ENCODE assay signal across 11 cellular contexts in the genomic region with DNA sequence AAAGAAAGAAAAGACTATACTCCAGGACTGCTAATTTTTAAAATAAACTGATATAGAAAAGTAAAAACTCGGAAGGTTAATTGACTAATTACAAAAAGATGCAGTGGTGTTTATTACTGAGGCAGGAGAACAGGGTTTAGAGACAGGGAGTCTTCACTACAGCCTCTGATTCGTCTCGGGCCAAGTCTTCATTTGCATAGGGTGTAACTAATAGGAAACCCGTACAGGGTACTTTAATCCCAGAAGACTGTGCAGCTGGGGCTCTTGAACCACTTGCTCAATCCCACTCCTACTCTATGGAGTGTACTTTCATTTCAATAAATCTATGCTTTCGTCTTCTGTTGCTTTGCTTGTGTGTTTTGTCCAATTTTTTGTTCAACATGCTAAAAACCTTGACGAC. TPM values are rescaled to one million over a fixed set of nuclear protein-coding genes. Genes with fewer than 3 reads are reported as not detected.
DNase-seq lines count a peak whose midpoint lies in the region; ATAC-seq and TF ChIP-seq lines count a peak whose summit lies in the region.
"Had no signal": no experiment of that assay in that cellular context is flagged by ENCODE, and none has a peak within 500 bp of the region (broad histone marks: within the 10 kb centered on the region; RNA-seq: fewer than 3 reads in every experiment).

No MANE protein-coding gene starts in this region.

- no peaks in the 10 kb centered on the region for H3K9me3 ChIP-seq in T-helper 17 cell (ENCODE audit: control insufficient read depth, low read length, poor library complexity, severe bottlenecking)
- no peaks in the 10 kb centered on the region for H3K9me3 ChIP-seq in cardiac muscle cell (ENCODE audit: low read depth)
- no peaks in the 10 kb centered on the region for H3K9me3 ChIP-seq in skeletal muscle satellite cell (replicated peaks; ENCODE audit: low read length)

- peak; percentile 22 for DNase-seq in NCI-H2171 treated with DMSO at 0.1 percent for 48 hours (lab: John Stamatoyannopoulos, UW)
- no peak for DNase-seq in NCI-H2171 (lab: John Stamatoyannopoulos, UW)
- DNase-seq in T-helper 17 cell: no peak
- DNase-seq in cardiac muscle cell (ENCODE audit: low read depth in 1 of 2, low spot score in 1 of 2): peak; percentile 22 to 32
- DNase-seq in NK-92 (lab: John Stamatoyannopoulos, UW; ENCODE audit: unreplicated experiment): no peak
- no peak for DNase-seq in GM20000 (ENCODE audit: low spot score)
- DNase-seq: effector memory CD8-positive, alpha-beta T cell; NCI-H1417 treated with DMSO at 0.1 percent for 48 hours had no signal

- peak overlapping the region; percentile 67 for H3K4me2 ChIP-seq in skeletal muscle satellite cell (ENCODE audit: low read length)

- peaks cover 2% of the 10 kb centered on the region for H3K36me3 Mint-ChIP-seq in T-helper 17 cell (ENCODE audit: low read depth)

- peaks cover 3% of the 10 kb centered on the region for H3K4me1 ChIP-seq in cardiac muscle cell (ENCODE audit: low read depth)
- peaks cover 3% of the 10 kb centered on the region for H3K4me1 ChIP-seq in skeletal muscle satellite cell (ENCODE audit: control insufficient read depth, insufficient read depth, low read length)
- H3K4me1 ChIP-seq: parathyroid adenoma had no signal

- no peak overlapping the region for H3K27ac ChIP-seq in cardiac muscle cell
- H3K27ac ChIP-seq: parathyroid adenoma had no signal

- H3K27me3 Mint-ChIP-seq in T-helper 17 cell: no peaks in the 10 kb centered on the region
- H3K27me3 Mint-ChIP-seq: effector memory CD8-positive, alpha-beta T cell had no signal

- H3K4me3 ChIP-seq in cardiac muscle cell (no peak overlapping the region), skeletal muscle satellite cell (ENCODE audit: low read length) (peak overlapping the region; percentile 20)

- H3K9ac ChIP-seq in skeletal muscle satellite cell (ENCODE audit: low read depth, low read length): peak overlapping the region; percentile 45
- H3K9ac ChIP-seq: parathyroid adenoma had no signal

- no peak for ATAC-seq in T-helper 17 cell
- no peak for ATAC-seq in HG02642 (IDR thresholded peaks at IDR 0.05; ENCODE audit: poor library complexity, unreplicated experiment)
- ATAC-seq: effector memory CD8-positive, alpha-beta T cell had no signal

- H3K27me3 ChIP-seq in cardiac muscle cell (no peaks in the 10 kb centered on the region), skeletal muscle satellite cell (ENCODE audit: control insufficient read depth, insufficient read depth, low read length) (no peaks in the 10 kb centered on the region)

- TF ChIP-seq CTCF in cardiac muscle cell (IDR thresholded peaks at IDR 0.05; ENCODE audit: low read depth, low read length) (no peak), GM20000 (IDR thresholded peaks at IDR 0.05; ENCODE audit: extremely low read depth, missing control alignments) (no peak)

- H3K4me3 Mint-ChIP-seq in T-helper 17 cell: peak overlapping the region; percentile 31

- H3K27ac Mint-ChIP-seq in T-helper 17 cell: peak overlapping the region; percentile 68
- H3K27ac Mint-ChIP-seq: effector memory CD8-positive, alpha-beta T cell had no signal

- H3K36me3 ChIP-seq in cardiac muscle cell (peaks cover 25% of the 10 kb centered on the region), skeletal muscle satellite cell (ENCODE audit: insufficient read depth, low read length) (peaks cover 43% of the 10 kb centered on the region)

- peaks cover 9% of the 10 kb centered on the region for H3K4me1 Mint-ChIP-seq in T-helper 17 cell

RNA-seq across cellular contexts. Expression of a gene that starts 8.2 kb away (rescaled TPM):
- 10 to 100 TPM; 43.6 to 48.5 TPM for total RNA-seq in T-helper 17 cell
- 126 and 160 TPM in 2 replicates for total RNA-seq in cardiac muscle cell
- 156 and 172 TPM in 2 replicates for polyA plus RNA-seq in cardiac muscle cell
- total RNA-seq in skeletal muscle satellite cell (2012; rRNA removed): 151 and 157 TPM in 2 replicates

RNA-seq across cellular contexts. Expression of a gene that starts 33.9 kb away (rescaled TPM):
- 10 to 100 TPM; 44.4 TPM for total RNA-seq in T-helper 17 cell
- total RNA-seq in cardiac muscle cell: 44.7 and 70.9 TPM in 2 replicates
- 55.1 and 76.8 TPM in 2 replicates for polyA plus RNA-seq in cardiac muscle cell
- 27.6 and 57.0 TPM in 2 replicates for total RNA-seq in skeletal muscle satellite cell (2012; rRNA removed)

Comparison
In these comparisons a context has a peak if more than half of its experiments do, and no peak if none do; other contexts are left out.
1. DNase-seq: peak in NCI-H2171 treated with DMSO at 0.1 percent for 48 hours (single experiment) and cardiac muscle cell (2 of 2); none in NCI-H2171 (single experiment), T-helper 17 cell (0 of 3), NK-92 (single experiment) and GM20000 (single experiment).